1 cellular context compared by ENCODE assay signal in genomic region chr11:107688322-107688918, GRCh38.
TF ChIP-seq lines count a peak whose summit lies in the region.

No MANE protein-coding gene starts in this region.

TF ChIP-seq in HepG2, 621 proteins besides CTCF, POLR2A, EP300 and RAD21 (continued from another document):
- TF ChIP-seq BCLAF1 (IDR thresholded peaks at IDR 0.05) (no peak), ZNF362 (CRISPR knock-in tag; IDR thresholded peaks at IDR 0.05; ENCODE audit: borderline replicate concordance) (no peak), MIER3 (CRISPR knock-in tag; IDR thresholded peaks at IDR 0.05; ENCODE audit: borderline replicate concordance) (no peak), ZNF567 (CRISPR knock-in tag; IDR thresholded peaks at IDR 0.05; ENCODE audit: borderline replicate concordance) (no peak), RXRA (CRISPR knock-in tag; IDR thresholded peaks at IDR 0.05) (no peak), KLF15 (CRISPR knock-in tag; IDR thresholded peaks at IDR 0.05; ENCODE audit: borderline replicate concordance) (no peak), CENPBD1 (CRISPR knock-in tag; IDR thresholded peaks at IDR 0.05; ENCODE audit: borderline replicate concordance, low read depth) (no peak), SIX1 (CRISPR knock-in tag; IDR thresholded peaks at IDR 0.05; ENCODE audit: borderline replicate concordance) (no peak), HMGA1 (CRISPR knock-in tag; conservative IDR thresholded peaks at IDR 0.05) (no peak), ZNF629 (CRISPR knock-in tag; conservative IDR thresholded peaks at IDR 0.05) (no peak), SIX4 (CRISPR knock-in tag; IDR thresholded peaks at IDR 0.05) (no peak), ZFP37 (CRISPR knock-in tag; IDR thresholded peaks at IDR 0.05; ENCODE audit: borderline replicate concordance) (no peak)
- TF ChIP-seq, protein P1, sequence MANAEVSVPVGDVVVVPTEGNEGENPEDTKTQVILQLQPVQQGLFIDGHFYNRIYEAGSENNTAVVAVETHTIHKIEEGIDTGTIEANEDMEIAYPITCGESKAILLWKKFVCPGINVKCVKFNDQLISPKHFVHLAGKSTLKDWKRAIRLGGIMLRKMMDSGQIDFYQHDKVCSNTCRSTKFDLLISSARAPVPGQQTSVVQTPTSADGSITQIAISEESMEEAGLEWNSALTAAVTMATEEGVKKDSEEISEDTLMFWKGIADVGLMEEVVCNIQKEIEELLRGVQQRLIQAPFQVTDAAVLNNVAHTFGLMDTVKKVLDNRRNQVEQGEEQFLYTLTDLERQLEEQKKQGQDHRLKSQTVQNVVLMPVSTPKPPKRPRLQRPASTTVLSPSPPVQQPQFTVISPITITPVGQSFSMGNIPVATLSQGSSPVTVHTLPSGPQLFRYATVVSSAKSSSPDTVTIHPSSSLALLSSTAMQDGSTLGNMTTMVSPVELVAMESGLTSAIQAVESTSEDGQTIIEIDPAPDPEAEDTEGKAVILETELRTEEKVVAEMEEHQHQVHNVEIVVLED (CRISPR knock-in tag; IDR thresholded peaks at IDR 0.05; ENCODE audit: borderline replicate concordance), result no peak
